ENCODE assay signal across 2 cellular contexts in genomic region chr14:101071493-101071891, GRCh38.
TF ChIP-seq lines count a peak whose summit lies in the region.

No MANE protein-coding gene starts in this region.

TF ChIP-seq in SK-N-SH, 30 proteins besides CTCF, POLR2A, EP300 and RAD21 (continued from another document):
- no peak for TF ChIP-seq PBX3 (IDR thresholded peaks at IDR 0.05)
- no peak for TF ChIP-seq TCF12 (IDR thresholded peaks at IDR 0.05)
- TF ChIP-seq ELF1 (IDR thresholded peaks at IDR 0.05): no peak
- TF ChIP-seq FOSL2 (IDR thresholded peaks at IDR 0.05; ENCODE audit: borderline replicate concordance, low read depth): no peak
- TF ChIP-seq CHD2 (IDR thresholded peaks at IDR 0.05; ENCODE audit: low read length, partially characterized antibody): no peak
- TF ChIP-seq MAX (IDR thresholded peaks at IDR 0.05; ENCODE audit: low read depth): no peak
- no peak for TF ChIP-seq NRF1 (IDR thresholded peaks at IDR 0.05; ENCODE audit: low read depth, low read length)

TF ChIP-seq in SK-N-SH treated with all-trans-retinoic acid at 6 μM for 48 hours, 23 proteins besides CTCF, POLR2A, EP300 and RAD21 (continued from another document):
- TF ChIP-seq CSRNP3 (CRISPR knock-in tag; IDR thresholded peaks at IDR 0.05) (no peak), PPARA (CRISPR knock-in tag; IDR thresholded peaks at IDR 0.05; ENCODE audit: borderline replicate concordance) (no peak), ESRRG (CRISPR knock-in tag; IDR thresholded peaks at IDR 0.05) (no peak), TOX (CRISPR knock-in tag; IDR thresholded peaks at IDR 0.05; ENCODE audit: borderline replicate concordance) (no peak), PATZ1 (CRISPR knock-in tag; IDR thresholded peaks at IDR 0.05; ENCODE audit: borderline replicate concordance) (no peak)
